Comparison of ENCODE assay signal across 1 cellular context in genomic region chr16:170088-170507, GRCh38.
TF ChIP-seq lines count a peak whose summit lies in the region.
"Not testable (repeated sequence)": the region's sequence is repeated elsewhere in the genome, so short reads cannot be mapped to it uniquely, and the experiment has no call there.

No MANE protein-coding gene starts in this region.

TF ChIP-seq in K562, 482 proteins besides CTCF, POLR2A, EP300 and RAD21 (continues in another document):
- 0 out of 2 replicates have a peak, but pooled peaks have one; percentile 50 for TF ChIP-seq MED1 (CRISPR knock-in tag; IDR thresholded peaks at IDR 0.05; ENCODE audit: borderline replicate concordance)
- TF ChIP-seq ZBTB40 (IDR thresholded peaks at IDR 0.05), result 0 out of 2 replicates have a peak, but pooled peaks have one; percentile 17
- TF ChIP-seq ZBTB40 (CRISPR knock-in tag; IDR thresholded peaks at IDR 0.05); TOE1 (IDR thresholded peaks at IDR 0.05; ENCODE audit: borderline replicate concordance): not testable (repeated sequence)
- peak; percentile 40; the same call in 1 of the 2 replicates for TF ChIP-seq ETS1 (conservative IDR thresholded peaks at IDR 0.05; ENCODE audit: control insufficient read depth, low read depth, low read length)
- TF ChIP-seq MIER1 (IDR thresholded peaks at IDR 0.05; ENCODE audit: low read depth), result peak; percentile 91
- 0 out of 2 replicates have a peak, but pooled peaks have one; percentile 34 for TF ChIP-seq STAG1 (CRISPR knock-in tag; IDR thresholded peaks at IDR 0.05; ENCODE audit: borderline replicate concordance)
- 0 out of 2 replicates have a peak, but pooled peaks have one; percentile 41 for TF ChIP-seq SP1 (CRISPR knock-in tag; IDR thresholded peaks at IDR 0.05)
- TF ChIP-seq ETV5 (CRISPR knock-in tag; IDR thresholded peaks at IDR 0.05; ENCODE audit: low read depth), result peak; percentile 66; the same call in 1 of the 2 replicates
- peak in 1 of 2 experiments; percentile 64; a peak in 1 of 4 replicates for TF ChIP-seq SIN3A (IDR thresholded peaks at IDR 0.05; ENCODE audit: borderline replicate concordance in 2 of 2, control insufficient read depth in 1 of 2, low read depth in 2 of 2, low read length in 2 of 2)
- TF ChIP-seq TOE1 (CRISPR knock-in tag; IDR thresholded peaks at IDR 0.05; ENCODE audit: borderline replicate concordance, low read depth), result peak; percentile 74; the same call in 1 of the 2 replicates
- TF ChIP-seq MNT (conservative IDR thresholded peaks at IDR 0.05), result 0 out of 4 replicates have a peak, but pooled peaks of 1 of the 2 experiments have one; percentile 62
- 0 out of 2 replicates have a peak, but pooled peaks have one; percentile 28 for TF ChIP-seq FOXK1 (CRISPR knock-in tag; IDR thresholded peaks at IDR 0.05; ENCODE audit: borderline replicate concordance)
- TF ChIP-seq ZBTB33 (CRISPR knock-in tag; IDR thresholded peaks at IDR 0.05), result 0 out of 2 replicates have a peak, but pooled peaks have one; percentile 29
- TF ChIP-seq ZNF232 (CRISPR knock-in tag; IDR thresholded peaks at IDR 0.05), result 0 out of 2 replicates have a peak, but pooled peaks have one; percentile 63
- 0 out of 2 replicates have a peak, but pooled peaks have one; percentile 53 for TF ChIP-seq NKRF (IDR thresholded peaks at IDR 0.05; ENCODE audit: borderline replicate concordance)
- TF ChIP-seq NCOA1 (IDR thresholded peaks at IDR 0.05; ENCODE audit: low read depth), result 0 out of 2 replicates have a peak, but pooled peaks have one; percentile 27
- TF ChIP-seq REST (CRISPR knock-in tag; IDR thresholded peaks at IDR 0.05; ENCODE audit: low read depth), result peak; percentile 95
- TF ChIP-seq HDAC1 (IDR thresholded peaks at IDR 0.05), result peak in 1 of 2 experiments; percentile 63; a peak in 1 of 4 replicates
- peak; percentile 47 for TF ChIP-seq TFAP4 (CRISPR knock-in tag; IDR thresholded peaks at IDR 0.05; ENCODE audit: borderline replicate concordance)
- 0 out of 4 replicates have a peak, but pooled peaks of 1 of the 2 experiments have one; percentile 29 for TF ChIP-seq MAZ (CRISPR knock-in tag; conservative IDR thresholded peaks at IDR 0.05 in 1 of 2, IDR thresholded peaks at IDR 0.05 in 1 of 2)
- peak; percentile 97 for TF ChIP-seq EHMT2 (IDR thresholded peaks at IDR 0.05)
- TF ChIP-seq EGR1 (conservative IDR thresholded peaks at IDR 0.05), result peak; percentile 58
- peak in 1 of 2 experiments; percentile 79 for TF ChIP-seq AFF1 (IDR thresholded peaks at IDR 0.05; ENCODE audit: low read depth in 1 of 2, partially characterized antibody in 2 of 2)
